10 cellular contexts compared by ENCODE assay signal in genomic region chr18:50558948-50559749, GRCh38. TPM values are rescaled to one million over a fixed set of nuclear protein-coding genes. Genes with fewer than 3 reads are reported as not detected.
DNase-seq lines count a peak whose midpoint lies in the region; ATAC-seq and TF ChIP-seq lines count a peak whose summit lies in the region.
"Had no signal": no experiment of that assay in that cellular context is flagged by ENCODE, and none has a peak within 500 bp of the region (broad histone marks: within the 10 kb centered on the region; RNA-seq: fewer than 3 reads in every experiment).

No MANE protein-coding gene starts in this region.

- ATAC-seq in HG02884 (IDR thresholded peaks at IDR 0.05; ENCODE audit: unreplicated experiment): no peak

- peak overlapping the region; percentile 42 to 81 (median 63) for H3K4me3 ChIP-seq in breast epithelium
- H3K4me3 ChIP-seq in uterus: peak overlapping the region; percentile 61
- H3K4me3 ChIP-seq: K562 had no signal

- CTCF ChIA-PET in MCF 10A (lab: Yijun Ruan, JAX): interaction anchor here (0.7 to 1.4 kb wide), 2 partner anchors 51 to 86 kb away, joined by 3 read pairs; no protein-coding TSS in a partner anchor

- H3K27me3 ChIP-seq in breast epithelium (peaks cover 0 to 16% of the 10 kb centered on the region in 2 donors), uterus (peaks cover 0 to 9% of the 10 kb centered on the region in 2 donors)

- H3K36me3 Mint-ChIP-seq in MCF 10A (ENCODE audit: insufficient read depth, unreplicated experiment) (no peaks in the 10 kb centered on the region), chondrocyte (ENCODE audit: low read depth) (peaks cover 9% of the 10 kb centered on the region), mesothelial cell of epicardium (no peaks in the 10 kb centered on the region)

- H3K27ac Mint-ChIP-seq in MCF 10A (ENCODE audit: low read depth, unreplicated experiment) (no peak overlapping the region), chondrocyte (ENCODE audit: unreplicated experiment) (no peak overlapping the region), mesothelial cell of epicardium (peak overlapping the region; percentile 51)

- TF ChIP-seq CTCF in breast epithelium (IDR thresholded peaks at IDR 0.05) (no peak), MCF 10A (IDR thresholded peaks at IDR 0.05; ENCODE audit: unreplicated experiment) (no peak), chondrocyte (IDR thresholded peaks at IDR 0.05) (no peak), mesothelial cell of epicardium (IDR thresholded peaks at IDR 0.05; ENCODE audit: unreplicated experiment) (no peak), uterus (IDR thresholded peaks at IDR 0.05) (no peak)

- BruUV-seq in MCF 10A (replicated peaks; lab: Mats Ljungman, UMichigan): no TSS peak

- H3K4me3 Mint-ChIP-seq in MCF 10A (ENCODE audit: unreplicated experiment): no peak overlapping the region
- peak overlapping the region; percentile 37 for H3K4me3 Mint-ChIP-seq in chondrocyte (ENCODE audit: unreplicated experiment)
- peak overlapping the region; percentile 67 for H3K4me3 Mint-ChIP-seq in mesothelial cell of epicardium

- H3K27me3 Mint-ChIP-seq in MCF 10A (ENCODE audit: insufficient read depth, unreplicated experiment) (peaks cover 64% of the 10 kb centered on the region), chondrocyte (ENCODE audit: low read depth) (peaks cover 61% of the 10 kb centered on the region), mesothelial cell of epicardium (ENCODE audit: low read depth) (peaks cover 16% of the 10 kb centered on the region)

- DNase-seq in breast epithelium (ENCODE audit: low spot score in 2 of 2) (no peak), MCF 10A (ENCODE audit: unreplicated experiment) (no peak), chondrocyte (ENCODE audit: low spot score) (no peak), mesothelial cell of epicardium (ENCODE audit: low spot score in 2 of 2, unreplicated experiment in 2 of 2) (peak in 1 of 2 experiments; percentile 39), uterus (peak in 1 of 2 donors; percentile 14), NOMO-1 treated with DMSO at 0.1 percent for 48 hours (lab: John Stamatoyannopoulos, UW; ENCODE audit: unreplicated experiment) (no peak), CD1c-positive myeloid dendritic cell (ENCODE audit: extremely low spot score) (no peak)

- H3K4me1 Mint-ChIP-seq in MCF 10A (ENCODE audit: insufficient read depth, unreplicated experiment) (no peaks in the 10 kb centered on the region), chondrocyte (ENCODE audit: low read depth) (peaks cover 6% of the 10 kb centered on the region), mesothelial cell of epicardium (peaks cover 32% of the 10 kb centered on the region)

- H3K9me3 ChIP-seq in breast epithelium: peaks cover 3 to 14% of the 10 kb centered on the region in 2 donors
- no peaks in the 10 kb centered on the region for H3K9me3 ChIP-seq in uterus

- peaks cover 17% of the 10 kb centered on the region for H3K9me3 Mint-ChIP-seq in MCF 10A (ENCODE audit: unreplicated experiment)
- peaks cover 17% of the 10 kb centered on the region for H3K9me3 Mint-ChIP-seq in chondrocyte (ENCODE audit: low read depth)
- H3K9me3 Mint-ChIP-seq in mesothelial cell of epicardium: peaks cover 13% of the 10 kb centered on the region

- H3K36me3 ChIP-seq in breast epithelium: no peaks in the 10 kb centered on the region
- H3K36me3 ChIP-seq in uterus: no peaks in the 10 kb centered on the region

- TF ChIP-seq POLR2A in breast epithelium (IDR thresholded peaks at IDR 0.05): no peak
- TF ChIP-seq POLR2A in uterus (IDR thresholded peaks at IDR 0.05): no peak

- intact Hi-C loops in breast epithelium (cut with DNase I; ENCODE audit: low total_unique reads): no loop called here
- intact Hi-C loops in MCF 10A (cut with micrococcal nuclease): no loop called here
- intact Hi-C loops in uterus (cut with DNase I; ENCODE audit: low total_unique reads): no loop called here

- H3K4me1 ChIP-seq in breast epithelium: peaks cover 0 to 8% of the 10 kb centered on the region in 2 donors
- peaks cover 0 to 12% of the 10 kb centered on the region in 2 donors for H3K4me1 ChIP-seq in uterus

- POLR2A ChIA-PET in MCF 10A (lab: Yijun Ruan, JAX): no interaction called here

- H3K27ac ChIP-seq in breast epithelium: peak overlapping the region; percentile 50 to 73
- peak overlapping the region; percentile 47 to 82 for H3K27ac ChIP-seq in uterus

RNA-seq across cellular contexts. Expression of gene MAPK4, which starts 0.7 kb away (rescaled TPM):
- total RNA-seq in breast epithelium (1 to 10 TPM in 2 of 3 donors, under 1 TPM in 1; 0.64 to 1.9 (median 1.3) TPM), MCF 10A (2022) (0.21 TPM in 1 of 2 replicates, not detected in the other), chondrocyte (0.28 to 0.30 TPM in 2 of 3 replicates, not detected in the other), mesothelial cell of epicardium (6.1 to 6.3 TPM (median 6.1 TPM) in 3 replicates), uterus (1 to 10 TPM in 2 of 4 donors, under 1 TPM in 2; 0.26 to 2.8 (median 0.77) TPM)
- total RNA-seq: dermis microvascular lymphatic vessel endothelial cell, K562 had no signal
